In the genomic region with DNA sequence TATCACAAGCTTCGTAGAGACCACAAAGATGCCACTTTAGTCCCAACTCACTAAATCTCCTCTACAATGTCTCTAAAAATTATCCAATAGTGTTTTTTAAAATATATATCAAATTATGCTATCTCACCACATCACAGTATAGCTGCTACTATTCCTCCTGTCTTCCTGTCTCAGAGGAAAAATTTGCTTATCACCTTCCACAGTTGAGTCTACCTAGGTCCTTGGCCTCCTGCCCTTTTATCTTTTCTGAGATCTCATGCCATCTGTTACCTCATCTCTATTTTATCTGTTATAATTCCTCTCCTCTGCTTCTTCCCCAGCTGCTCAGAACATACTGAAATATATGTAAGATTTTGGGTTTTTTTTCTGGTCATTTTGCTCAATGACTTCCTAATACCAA, we compare ENCODE assay signal across 14 cellular contexts.
A peak's percentile ranks its signal among the peaks of the same experiment; 100 is the strongest.
DNase-seq lines count a peak whose midpoint lies in the region.
"Had no signal": no experiment of that assay in that cellular context is flagged by ENCODE, and none has a peak within 500 bp of the region (broad histone marks: within the 10 kb centered on the region; RNA-seq: fewer than 3 reads in every experiment).

No MANE protein-coding gene starts in this region.

- DNase-seq in DMS 273 treated with DMSO at 0.1 percent for 48 hours (lab: John Stamatoyannopoulos, UW) (peak; percentile 36), NCI-H2171 treated with DMSO at 0.1 percent for 48 hours (lab: John Stamatoyannopoulos, UW) (peak; percentile 84), cerebellum (ENCODE audit: low spot score) (peak; percentile 64), NCI-H345 (lab: John Stamatoyannopoulos, UW) (no peak), kidney tubule cell (ENCODE audit: low spot score) (no peak), T-helper 9 cell (no peak)
- no peak for DNase-seq in stimulated activated CD4-positive, alpha-beta T cell treated with anti-CD3 and anti-CD28 coated beads, Interleukin-4, amount 100 ng/mL, for 1 hour
- DNase-seq: Calu3; CD4-positive, alpha-beta memory T cell; COR-L47; DMS79; GF-D8; H9 had no signal

- no peaks in the 10 kb centered on the region for H3K36me3 ChIP-seq in KOPT-K1 (ENCODE audit: insufficient read depth, low read length)

- peak overlapping the region; percentile 42 for H3K27ac ChIP-seq in KOPT-K1 (ENCODE audit: low read depth, low read length, poor library complexity, severe bottlenecking)

- H3K9me3 ChIP-seq in KOPT-K1 (ENCODE audit: insufficient read depth, low read length, poor library complexity, severe bottlenecking): no peaks in the 10 kb centered on the region

Comparison
In these comparisons a context has a peak if more than half of its experiments do, and no peak if none do; other contexts are left out.
1. DNase-seq: peak in DMS 273 treated with DMSO at 0.1 percent for 48 hours (single experiment), NCI-H2171 treated with DMSO at 0.1 percent for 48 hours (single experiment) and cerebellum (single experiment); none in NCI-H345 (single experiment), kidney tubule cell (single experiment), stimulated activated CD4-positive, alpha-beta T cell treated with anti-CD3 and anti-CD28 coated beads, Interleukin-4, amount 100 ng/mL, for 1 hour (single experiment) and T-helper 9 cell (single experiment).